Comparison of ENCODE assay signal across 29 cellular contexts in genomic region chr10:34798654-34799053, GRCh38.
"Had no signal": no experiment of that assay in that cellular context is flagged by ENCODE, and none has a peak within 500 bp of the region (broad histone marks: within the 10 kb centered on the region; RNA-seq: fewer than 3 reads in every experiment).

No MANE protein-coding gene starts in this region.

- DNase-seq: stimulated activated CD4-positive, alpha-beta T cell treated with anti-CD3 and anti-CD28 coated beads, Interleukin-2, amount 100 ng/mL, for 48 hours; stimulated activated CD4-positive, alpha-beta T cell treated with anti-CD3 and anti-CD28 coated beads, Interleukin-4, amount 100 ng/mL, for 1 hour; stimulated activated CD4-positive, alpha-beta T cell treated with anti-CD3 and anti-CD28 coated beads, Interleukin-4, amount 100 ng/mL, for 24 hours; stimulated activated CD4-positive, alpha-beta T cell treated with anti-CD3 and anti-CD28 coated beads, Interleukin-4, amount 100 ng/mL, for 4 hours; stimulated activated CD8-positive, alpha-beta memory T cell treated with anti-CD3 and anti-CD28 coated beads, Interleukin-4, amount 100 ng/mL, for 48 hours; stimulated activated naive B cell treated with anti-CD40 and anti-IgM and Interleukin-4, amounts not matched to agents 10 μg/mL and 1 μg/mL and 100 μg/mL, for 72 hours; stimulated activated naive CD4-positive, alpha-beta T cell; stimulated activated naive CD4-positive, alpha-beta T cell treated with Interleukin-2 at 50 U/mL for 16 hours; stimulated activated naive CD8-positive, alpha-beta T cell treated with anti-CD3 and anti-CD28 coated beads, Interleukin-15, amount 100 ng/mL, for 72 hours; stimulated activated naive CD8-positive, alpha-beta T cell treated with anti-CD3 and anti-CD28 coated beads, Interleukin-15, Interleukin-2, amounts not matched to agents 100 U/mL and 50 U/mL, for 24 hours; stomach; substantia nigra; testis; thyroid gland; tibial artery; transverse colon; trophoblast cell; upper lobe of left lung; upper lobe of right lung; uterus had no signal

- H3K27me3 ChIP-seq: stomach, suprapubic skin, testis, thyroid gland, tibial artery, tibial nerve, transverse colon, upper lobe of left lung, upper lobe of right lung, uterus, vagina had no signal

- FAIRE-seq: urothelium cell line had no signal

- H3K4me1 Mint-ChIP-seq: stimulated activated effector memory CD8-positive, alpha-beta T cell treated with anti-CD3 and anti-CD28 coated beads, Interleukin-12 subunit alpha, Interleukin-12 subunit beta, amount 100 ng/mL, for 72 hours; stimulated activated memory B cell treated with anti-CD40 and anti-IgM and Interleukin-4, amounts not matched to agents 10 μg/mL and 1 μg/mL and 100 μg/mL, for 72 hours; stimulated activated naive B cell treated with anti-CD40 and anti-IgM and Interleukin-4, amounts not matched to agents 10 μg/mL and 1 μg/mL and 100 μg/mL, for 72 hours; stimulated activated naive CD8-positive, alpha-beta T cell treated with anti-CD3 and anti-CD28 coated beads, Interleukin-15, amount 100 ng/mL, for 72 hours had no signal

- H3K4me3 Mint-ChIP-seq: stimulated activated effector memory CD8-positive, alpha-beta T cell treated with anti-CD3 and anti-CD28 coated beads, Interleukin-12 subunit alpha, Interleukin-12 subunit beta, amount 100 ng/mL, for 72 hours; stimulated activated memory B cell treated with anti-CD40 and anti-IgM and Interleukin-4, amounts not matched to agents 10 μg/mL and 1 μg/mL and 100 μg/mL, for 72 hours; stimulated activated naive B cell treated with anti-CD40 and anti-IgM and Interleukin-4, amounts not matched to agents 10 μg/mL and 1 μg/mL and 100 μg/mL, for 72 hours; stimulated activated naive CD8-positive, alpha-beta T cell treated with anti-CD3 and anti-CD28 coated beads, Interleukin-15, amount 100 ng/mL, for 72 hours; stimulated activated naive CD8-positive, alpha-beta T cell treated with anti-CD3 and anti-CD28 coated beads, Interleukin-15, Interleukin-2, amounts not matched to agents 100 ng/mL and 50 ng/mL, for 24 hours; type B pancreatic cell had no signal

- H3K36me3 Mint-ChIP-seq: stimulated activated effector memory CD8-positive, alpha-beta T cell treated with anti-CD3 and anti-CD28 coated beads, Interleukin-12 subunit alpha, Interleukin-12 subunit beta, amount 100 ng/mL, for 72 hours; stimulated activated memory B cell treated with anti-CD40 and anti-IgM and Interleukin-4, amounts not matched to agents 10 μg/mL and 1 μg/mL and 100 μg/mL, for 72 hours; stimulated activated naive B cell treated with anti-CD40 and anti-IgM and Interleukin-4, amounts not matched to agents 10 μg/mL and 1 μg/mL and 100 μg/mL, for 72 hours had no signal

- H3K9me3 ChIP-seq: stomach, suprapubic skin, testis, thoracic aorta, thyroid gland, tibial artery, tibial nerve, transverse colon, upper lobe of left lung, upper lobe of right lung, uterus, vagina had no signal

- H3K9me3 Mint-ChIP-seq: stimulated activated effector memory CD8-positive, alpha-beta T cell treated with anti-CD3 and anti-CD28 coated beads, Interleukin-12 subunit alpha, Interleukin-12 subunit beta, amount 100 ng/mL, for 72 hours; stimulated activated naive B cell treated with anti-CD40 and anti-IgM and Interleukin-4, amounts not matched to agents 10 μg/mL and 1 μg/mL and 100 μg/mL, for 72 hours; stimulated activated naive CD8-positive, alpha-beta T cell treated with anti-CD3 and anti-CD28 coated beads, Interleukin-15, amount 100 ng/mL, for 72 hours; stimulated activated naive CD8-positive, alpha-beta T cell treated with anti-CD3 and anti-CD28 coated beads, Interleukin-15, Interleukin-2, amounts not matched to agents 100 ng/mL and 50 ng/mL, for 24 hours; type B pancreatic cell had no signal

- H3K27me3 Mint-ChIP-seq: stimulated activated memory B cell treated with anti-CD40 and anti-IgM and Interleukin-4, amounts not matched to agents 10 μg/mL and 1 μg/mL and 100 μg/mL, for 72 hours; stimulated activated naive B cell treated with anti-CD40 and anti-IgM and Interleukin-4, amounts not matched to agents 10 μg/mL and 1 μg/mL and 100 μg/mL, for 72 hours; stimulated activated naive CD8-positive, alpha-beta T cell treated with anti-CD3 and anti-CD28 coated beads, Interleukin-15, amount 100 ng/mL, for 72 hours; stimulated activated naive CD8-positive, alpha-beta T cell treated with anti-CD3 and anti-CD28 coated beads, Interleukin-15, Interleukin-2, amounts not matched to agents 100 ng/mL and 50 ng/mL, for 24 hours; type B pancreatic cell had no signal

- H3K4me3 ChIP-seq: stomach, suprapubic skin, testis, thoracic aorta, thyroid gland, tibial artery, tibial nerve, transverse colon, upper lobe of left lung, upper lobe of right lung, uterus, vagina had no signal

- H3K27ac Mint-ChIP-seq: stimulated activated effector memory CD8-positive, alpha-beta T cell treated with anti-CD3 and anti-CD28 coated beads, Interleukin-12 subunit alpha, Interleukin-12 subunit beta, amount 100 ng/mL, for 72 hours; stimulated activated memory B cell treated with anti-CD40 and anti-IgM and Interleukin-4, amounts not matched to agents 10 μg/mL and 1 μg/mL and 100 μg/mL, for 72 hours; stimulated activated naive B cell treated with anti-CD40 and anti-IgM and Interleukin-4, amounts not matched to agents 10 μg/mL and 1 μg/mL and 100 μg/mL, for 72 hours; stimulated activated naive CD8-positive, alpha-beta T cell treated with anti-CD3 and anti-CD28 coated beads, Interleukin-15, amount 100 ng/mL, for 72 hours; stimulated activated naive CD8-positive, alpha-beta T cell treated with anti-CD3 and anti-CD28 coated beads, Interleukin-15, Interleukin-2, amounts not matched to agents 100 ng/mL and 50 ng/mL, for 24 hours; type B pancreatic cell had no signal

- H3K27ac ChIP-seq: stomach, suprapubic skin, testis, thoracic aorta, thyroid gland, tibial artery, tibial nerve, transverse colon, upper lobe of left lung, upper lobe of right lung, uterus, vagina had no signal

- ATAC-seq: stimulated activated effector memory CD8-positive, alpha-beta T cell treated with anti-CD3 and anti-CD28 coated beads, Interleukin-12 subunit alpha, Interleukin-12 subunit beta, amount 100 ng/mL, for 72 hours; stimulated activated memory B cell treated with anti-CD40 and anti-IgM and Interleukin-4, amounts not matched to agents 10 μg/mL and 1 μg/mL and 100 μg/mL, for 72 hours; stimulated activated naive B cell treated with anti-CD40 and anti-IgM and Interleukin-4, amounts not matched to agents 10 μg/mL and 1 μg/mL and 100 μg/mL, for 72 hours; stimulated activated naive CD8-positive, alpha-beta T cell treated with anti-CD3 and anti-CD28 coated beads, Interleukin-15, amount 100 ng/mL, for 72 hours; stimulated activated naive CD8-positive, alpha-beta T cell treated with anti-CD3 and anti-CD28 coated beads, Interleukin-15, Interleukin-2, amounts not matched to agents 100 U/mL and 50 U/mL, for 24 hours; upper lobe of right lung had no signal

- H3K4me1 ChIP-seq: testis, thyroid gland had no signal

- H3K36me3 ChIP-seq: stomach, suprapubic skin, thoracic aorta, thyroid gland, tibial artery, tibial nerve, transverse colon, upper lobe of left lung, upper lobe of right lung, uterus, vagina had no signal
